Comparison of ENCODE assay signal across 1 cellular context in genomic region chr2:65576861-65577601, GRCh38.
TF ChIP-seq lines count a peak whose summit lies in the region.

No MANE protein-coding gene starts in this region.

TF ChIP-seq in HepG2, 621 proteins besides CTCF, POLR2A, EP300 and RAD21 (continued from another document and continues in another):
- no peak for TF ChIP-seq ATF5 (CRISPR knock-in tag; IDR thresholded peaks at IDR 0.05; ENCODE audit: low read depth)
- TF ChIP-seq BRF2 (CRISPR knock-in tag; IDR thresholded peaks at IDR 0.05), result no peak
- 0 out of 4 replicates have a peak, but pooled peaks of 1 of the 2 experiments have one; percentile 43 for TF ChIP-seq ATF4 (CRISPR knock-in tag; IDR thresholded peaks at IDR 0.05)
- TF ChIP-seq PHF20 (CRISPR knock-in tag; IDR thresholded peaks at IDR 0.05), result no peak
- TF ChIP-seq SOX5 (CRISPR knock-in tag; IDR thresholded peaks at IDR 0.05; ENCODE audit: borderline replicate concordance), result peak; percentile 80; the same call in 1 of the 2 replicates
- no peak for TF ChIP-seq ZBTB49 (CRISPR knock-in tag; IDR thresholded peaks at IDR 0.05; ENCODE audit: borderline replicate concordance)
- TF ChIP-seq ZNF362 (CRISPR knock-in tag; IDR thresholded peaks at IDR 0.05; ENCODE audit: borderline replicate concordance), result peak; percentile 73; the same call in 1 of the 2 replicates
- TF ChIP-seq ZFP36 (IDR thresholded peaks at IDR 0.05; ENCODE audit: borderline replicate concordance, low read depth, low read length, partially characterized antibody), result no peak
- TF ChIP-seq U2AF1 (optimal IDR thresholded peaks at IDR 0.05; ENCODE audit: low read depth, low read length), result no peak
- TF ChIP-seq GRHL1 (CRISPR knock-in tag; conservative IDR thresholded peaks at IDR 0.05), result no peak
- TF ChIP-seq HOXA3 (CRISPR knock-in tag; IDR thresholded peaks at IDR 0.05), result no peak
- no peak for TF ChIP-seq PLRG1 (conservative IDR thresholded peaks at IDR 0.05)
- TF ChIP-seq KMT2B (CRISPR knock-in tag; IDR thresholded peaks at IDR 0.05), result peak; percentile 30; the same call in 1 of the 2 replicates
- TF ChIP-seq ZNF503 (CRISPR knock-in tag; IDR thresholded peaks at IDR 0.05), result peak; percentile 2; the same call in 1 of the 2 replicates
- peak; percentile 58; the same call in 1 of the 2 replicates for TF ChIP-seq MED1 (CRISPR knock-in tag; IDR thresholded peaks at IDR 0.05)
- TF ChIP-seq ZNF292 (CRISPR knock-in tag; IDR thresholded peaks at IDR 0.05; ENCODE audit: borderline replicate concordance, low read depth), result no peak
- TF ChIP-seq JUNB (CRISPR knock-in tag; IDR thresholded peaks at IDR 0.05; ENCODE audit: borderline replicate concordance), result peak; percentile 95
- peak; percentile 77 for TF ChIP-seq SAP130 (CRISPR knock-in tag; IDR thresholded peaks at IDR 0.05; ENCODE audit: low read depth)
- no peak for TF ChIP-seq FOXP1 (IDR thresholded peaks at IDR 0.05)
- TF ChIP-seq FOXP1 (CRISPR knock-in tag; IDR thresholded peaks at IDR 0.05), result 0 out of 2 replicates have a peak, but pooled peaks have one; percentile 19
- TF ChIP-seq ZNF136 (CRISPR knock-in tag; IDR thresholded peaks at IDR 0.05; ENCODE audit: low read depth), result no peak
- peak; percentile 94 for TF ChIP-seq TEAD3 (CRISPR knock-in tag; optimal IDR thresholded peaks at IDR 0.05; ENCODE audit: borderline replicate concordance)
- TF ChIP-seq ZNF629 (CRISPR knock-in tag; conservative IDR thresholded peaks at IDR 0.05), result peak; percentile 36; the same call in 1 of the 2 replicates
- no peak for TF ChIP-seq POLR2AphosphoS5 (IDR thresholded peaks at IDR 0.05; ENCODE audit: low read depth, low read length)
- TF ChIP-seq HHEX (CRISPR knock-in tag; IDR thresholded peaks at IDR 0.05), result no peak
- TF ChIP-seq BRD4 (CRISPR knock-in tag; IDR thresholded peaks at IDR 0.05), result no peak
- no peak for TF ChIP-seq HCFC1 (IDR thresholded peaks at IDR 0.05; ENCODE audit: low read depth, low read length)
- no peak for TF ChIP-seq ZBTB46 (CRISPR knock-in tag; IDR thresholded peaks at IDR 0.05; ENCODE audit: borderline replicate concordance)
- no peak for TF ChIP-seq SKI (IDR thresholded peaks at IDR 0.05; ENCODE audit: partially characterized antibody)
- TF ChIP-seq NFE2 (CRISPR knock-in tag; IDR thresholded peaks at IDR 0.05), result no peak
- no peak for TF ChIP-seq ZNF598 (CRISPR knock-in tag; IDR thresholded peaks at IDR 0.05; ENCODE audit: borderline replicate concordance)
- TF ChIP-seq FOXA1 (IDR thresholded peaks at IDR 0.05), result no peak
- 0 out of 2 replicates have a peak, but pooled peaks have one; percentile 17 for TF ChIP-seq FOXA1 (CRISPR knock-in tag; IDR thresholded peaks at IDR 0.05)
- TF ChIP-seq KLF16 (CRISPR knock-in tag; IDR thresholded peaks at IDR 0.05), result 0 out of 4 replicates have a peak, but pooled peaks of 1 of the 2 experiments have one; percentile 15
- no peak for TF ChIP-seq ZNF724P (CRISPR knock-in tag; IDR thresholded peaks at IDR 0.05; ENCODE audit: borderline replicate concordance)
- no peak for TF ChIP-seq FOXJ3 (CRISPR knock-in tag; IDR thresholded peaks at IDR 0.05; ENCODE audit: borderline replicate concordance)
- TF ChIP-seq TSC22D2 (CRISPR knock-in tag; IDR thresholded peaks at IDR 0.05; ENCODE audit: borderline replicate concordance), result no peak
- TF ChIP-seq DBP (CRISPR knock-in tag; IDR thresholded peaks at IDR 0.05; ENCODE audit: not compliant biosample characterization), result no peak
- 0 out of 2 replicates have a peak, but pooled peaks have one; percentile 28 for TF ChIP-seq TBX2 (CRISPR knock-in tag; IDR thresholded peaks at IDR 0.05; ENCODE audit: borderline replicate concordance)
- TF ChIP-seq ZBTB1 (CRISPR knock-in tag; IDR thresholded peaks at IDR 0.05; ENCODE audit: borderline replicate concordance), result no peak
- no peak for TF ChIP-seq ZSCAN30 (CRISPR knock-in tag; IDR thresholded peaks at IDR 0.05)
- TF ChIP-seq ELF1 (CRISPR knock-in tag; IDR thresholded peaks at IDR 0.05), result peak; percentile 55
- no peak for TF ChIP-seq POLR2G (IDR thresholded peaks at IDR 0.05; ENCODE audit: low read depth, low read length)
- TF ChIP-seq ZNF770 (CRISPR knock-in tag; IDR thresholded peaks at IDR 0.05), result peak; percentile 76
- TF ChIP-seq RXRB (CRISPR knock-in tag; IDR thresholded peaks at IDR 0.05; ENCODE audit: borderline replicate concordance), result peak; percentile 58; the same call in 1 of the 2 replicates
- TF ChIP-seq ZNF678 (CRISPR knock-in tag; IDR thresholded peaks at IDR 0.05), result no peak
- no peak for TF ChIP-seq CBX1 (IDR thresholded peaks at IDR 0.05; ENCODE audit: low read depth)
- no peak for TF ChIP-seq ZNF570 (CRISPR knock-in tag; IDR thresholded peaks at IDR 0.05; ENCODE audit: borderline replicate concordance)
- TF ChIP-seq POGK (CRISPR knock-in tag; conservative IDR thresholded peaks at IDR 0.05), result no peak
- peak; percentile 82 for TF ChIP-seq FOXA3 (CRISPR knock-in tag; IDR thresholded peaks at IDR 0.05)
- peak; percentile 82 for TF ChIP-seq ELF3 (CRISPR knock-in tag; IDR thresholded peaks at IDR 0.05)
- TF ChIP-seq YEATS4 (CRISPR knock-in tag; IDR thresholded peaks at IDR 0.05; ENCODE audit: borderline replicate concordance), result no peak
- TF ChIP-seq SMAD3 (CRISPR knock-in tag; IDR thresholded peaks at IDR 0.05), result 0 out of 2 replicates have a peak, but pooled peaks have one; percentile 40
- TF ChIP-seq ZNF335 (CRISPR knock-in tag; IDR thresholded peaks at IDR 0.05), result no peak
